ENCODE assay signal across 2 cellular contexts in the genomic region with DNA sequence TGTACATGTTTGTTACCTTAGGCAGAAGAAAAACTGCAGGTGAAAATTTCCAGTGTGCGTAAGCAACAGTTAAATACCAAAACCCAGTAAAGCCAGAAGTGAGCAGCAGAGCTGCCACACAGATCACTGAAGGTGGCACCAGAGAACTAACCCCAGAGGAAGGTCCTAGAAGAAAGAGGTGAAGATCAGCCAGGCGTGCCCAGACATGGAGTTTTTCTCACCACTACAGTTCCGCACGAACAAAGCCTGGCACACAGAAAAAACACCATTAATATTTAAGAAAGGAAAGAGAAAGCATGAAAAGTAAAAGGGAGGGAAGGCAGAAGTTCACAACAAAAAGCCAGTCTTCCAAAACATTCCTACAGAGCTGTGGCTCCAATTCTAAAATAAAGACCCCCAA.
TF ChIP-seq lines count a peak whose summit lies in the region.

No MANE protein-coding gene starts in this region.

TF ChIP-seq in SK-N-SH, 30 proteins besides CTCF, POLR2A, EP300 and RAD21 (continued from another document):
- TF ChIP-seq, protein P1, sequence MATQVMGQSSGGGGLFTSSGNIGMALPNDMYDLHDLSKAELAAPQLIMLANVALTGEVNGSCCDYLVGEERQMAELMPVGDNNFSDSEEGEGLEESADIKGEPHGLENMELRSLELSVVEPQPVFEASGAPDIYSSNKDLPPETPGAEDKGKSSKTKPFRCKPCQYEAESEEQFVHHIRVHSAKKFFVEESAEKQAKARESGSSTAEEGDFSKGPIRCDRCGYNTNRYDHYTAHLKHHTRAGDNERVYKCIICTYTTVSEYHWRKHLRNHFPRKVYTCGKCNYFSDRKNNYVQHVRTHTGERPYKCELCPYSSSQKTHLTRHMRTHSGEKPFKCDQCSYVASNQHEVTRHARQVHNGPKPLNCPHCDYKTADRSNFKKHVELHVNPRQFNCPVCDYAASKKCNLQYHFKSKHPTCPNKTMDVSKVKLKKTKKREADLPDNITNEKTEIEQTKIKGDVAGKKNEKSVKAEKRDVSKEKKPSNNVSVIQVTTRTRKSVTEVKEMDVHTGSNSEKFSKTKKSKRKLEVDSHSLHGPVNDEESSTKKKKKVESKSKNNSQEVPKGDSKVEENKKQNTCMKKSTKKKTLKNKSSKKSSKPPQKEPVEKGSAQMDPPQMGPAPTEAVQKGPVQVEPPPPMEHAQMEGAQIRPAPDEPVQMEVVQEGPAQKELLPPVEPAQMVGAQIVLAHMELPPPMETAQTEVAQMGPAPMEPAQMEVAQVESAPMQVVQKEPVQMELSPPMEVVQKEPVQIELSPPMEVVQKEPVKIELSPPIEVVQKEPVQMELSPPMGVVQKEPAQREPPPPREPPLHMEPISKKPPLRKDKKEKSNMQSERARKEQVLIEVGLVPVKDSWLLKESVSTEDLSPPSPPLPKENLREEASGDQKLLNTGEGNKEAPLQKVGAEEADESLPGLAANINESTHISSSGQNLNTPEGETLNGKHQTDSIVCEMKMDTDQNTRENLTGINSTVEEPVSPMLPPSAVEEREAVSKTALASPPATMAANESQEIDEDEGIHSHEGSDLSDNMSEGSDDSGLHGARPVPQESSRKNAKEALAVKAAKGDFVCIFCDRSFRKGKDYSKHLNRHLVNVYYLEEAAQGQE (IDR thresholded peaks at IDR 0.05; ENCODE audit: low read depth, low read length): no peak
- no peak for TF ChIP-seq RXRA (IDR thresholded peaks at IDR 0.05; ENCODE audit: borderline replicate concordance, low read depth)
- no peak for TF ChIP-seq ZBTB33 (IDR thresholded peaks at IDR 0.05; ENCODE audit: borderline replicate concordance, low read depth)
- TF ChIP-seq, protein P2, sequence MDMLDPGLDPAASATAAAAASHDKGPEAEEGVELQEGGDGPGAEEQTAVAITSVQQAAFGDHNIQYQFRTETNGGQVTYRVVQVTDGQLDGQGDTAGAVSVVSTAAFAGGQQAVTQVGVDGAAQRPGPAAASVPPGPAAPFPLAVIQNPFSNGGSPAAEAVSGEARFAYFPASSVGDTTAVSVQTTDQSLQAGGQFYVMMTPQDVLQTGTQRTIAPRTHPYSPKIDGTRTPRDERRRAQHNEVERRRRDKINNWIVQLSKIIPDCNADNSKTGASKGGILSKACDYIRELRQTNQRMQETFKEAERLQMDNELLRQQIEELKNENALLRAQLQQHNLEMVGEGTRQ (IDR thresholded peaks at IDR 0.05; ENCODE audit: borderline replicate concordance, low read depth, low read length): no peak
- no peak for TF ChIP-seq TAF1 (IDR thresholded peaks at IDR 0.05; ENCODE audit: borderline replicate concordance, low read depth, low read length)
- no peak for TF ChIP-seq TCF12 (IDR thresholded peaks at IDR 0.05)
- TF ChIP-seq SMC3 (IDR thresholded peaks at IDR 0.05; ENCODE audit: low read depth, low read length): no peak
- TF ChIP-seq MAX (IDR thresholded peaks at IDR 0.05; ENCODE audit: low read depth): no peak
- TF ChIP-seq FOXM1 (IDR thresholded peaks at IDR 0.05; ENCODE audit: low read depth): no peak
- TF ChIP-seq FOSL2 (IDR thresholded peaks at IDR 0.05; ENCODE audit: borderline replicate concordance, low read depth): no peak
- TF ChIP-seq EZH2phosphoT487 (IDR thresholded peaks at IDR 0.05; ENCODE audit: borderline replicate concordance, low read depth): no peak
- no peak for TF ChIP-seq USF1 (IDR thresholded peaks at IDR 0.05; ENCODE audit: borderline replicate concordance, low read depth)
- TF ChIP-seq SIN3A (IDR thresholded peaks at IDR 0.05; ENCODE audit: borderline replicate concordance, low read depth, low read length): no peak

TF ChIP-seq in SK-N-SH treated with all-trans-retinoic acid at 6 μM for 48 hours, 23 proteins besides CTCF, POLR2A, EP300 and RAD21 (continued from another document):
- TF ChIP-seq, protein P3, sequence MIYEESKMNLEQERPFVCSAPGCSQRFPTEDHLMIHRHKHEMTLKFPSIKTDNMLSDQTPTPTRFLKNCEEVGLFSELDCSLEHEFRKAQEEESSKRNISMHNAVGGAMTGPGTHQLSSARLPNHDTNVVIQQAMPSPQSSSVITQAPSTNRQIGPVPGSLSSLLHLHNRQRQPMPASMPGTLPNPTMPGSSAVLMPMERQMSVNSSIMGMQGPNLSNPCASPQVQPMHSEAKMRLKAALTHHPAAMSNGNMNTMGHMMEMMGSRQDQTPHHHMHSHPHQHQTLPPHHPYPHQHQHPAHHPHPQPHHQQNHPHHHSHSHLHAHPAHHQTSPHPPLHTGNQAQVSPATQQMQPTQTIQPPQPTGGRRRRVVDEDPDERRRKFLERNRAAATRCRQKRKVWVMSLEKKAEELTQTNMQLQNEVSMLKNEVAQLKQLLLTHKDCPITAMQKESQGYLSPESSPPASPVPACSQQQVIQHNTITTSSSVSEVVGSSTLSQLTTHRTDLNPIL (CRISPR knock-in tag; IDR thresholded peaks at IDR 0.05; ENCODE audit: low read depth): no peak
- TF ChIP-seq CSDC2 (CRISPR knock-in tag; IDR thresholded peaks at IDR 0.05) (no peak), BACH2 (CRISPR knock-in tag; IDR thresholded peaks at IDR 0.05; ENCODE audit: borderline replicate concordance) (no peak)
TF ChIP-seq in SK-N-SH treated with all-trans-retinoic acid at 6 μM for 48 hours: peak in this region for 0.
